24 cellular contexts compared by ENCODE assay signal in the genomic region with DNA sequence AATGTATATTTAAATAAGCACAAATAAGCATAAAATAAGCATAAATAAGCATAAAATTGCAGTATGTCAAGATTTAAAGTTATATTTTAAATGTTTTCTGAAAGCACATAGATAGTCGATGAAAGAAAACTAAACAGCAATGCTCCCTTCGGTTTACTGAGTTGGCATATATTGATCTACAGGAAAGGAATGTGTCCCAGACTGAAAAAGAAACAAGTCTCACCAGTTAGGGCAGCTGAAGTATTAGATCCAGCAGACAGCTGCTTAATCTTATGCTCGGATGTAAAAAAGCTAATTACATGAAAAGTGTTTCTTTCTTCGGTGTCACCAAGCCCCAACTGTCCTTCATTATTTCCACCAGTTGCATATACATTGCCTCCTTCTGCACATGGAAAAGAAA. TPM values are rescaled to one million over a fixed set of nuclear protein-coding genes. Genes with fewer than 3 reads are reported as not detected.
DNase-seq lines count a peak whose midpoint lies in the region; TF ChIP-seq lines count a peak whose summit lies in the region.
"Had no signal": no experiment of that assay in that cellular context is flagged by ENCODE, and none has a peak within 500 bp of the region (broad histone marks: within the 10 kb centered on the region; RNA-seq: fewer than 3 reads in every experiment).

No MANE protein-coding gene starts in this region.

- WGBS in smooth muscle cell (ENCODE audit: low lambda C conversion rate) = 80% methylated on average over 4 of the region's 4 CpGs

- H3K79me2 ChIP-seq in smooth muscle cell (ENCODE audit: low read depth) = no peaks in the 10 kb centered on the region

- no peak overlapping the region for H2AFZ ChIP-seq in smooth muscle cell (ENCODE audit: low read depth)

- H3K4me3 ChIP-seq in epithelial cell of esophagus (ENCODE audit: low read length) (no peak overlapping the region), neutrophil (ENCODE audit: low read depth in 1 of 2, low read length in 1 of 2) (no peak overlapping the region), smooth muscle cell (no peak overlapping the region)
- H3K4me3 ChIP-seq: SK-N-MC had no signal

- H3K4me1 Mint-ChIP-seq in type B pancreatic cell (ENCODE audit: unreplicated experiment) = no peaks in the 10 kb centered on the region
- H3K4me1 Mint-ChIP-seq: CD14-positive monocyte had no signal

- H3K36me3 ChIP-seq in neutrophil (peaks cover 12% of the 10 kb centered on the region), smooth muscle cell (ENCODE audit: low read depth) (no peaks in the 10 kb centered on the region)
- H3K36me3 ChIP-seq: BE2C had no signal

- H3K27me3 Mint-ChIP-seq in type B pancreatic cell = no peaks in the 10 kb centered on the region
- H3K27me3 Mint-ChIP-seq: CD8-positive, alpha-beta memory T cell had no signal

- no peaks in the 10 kb centered on the region for H3F3A ChIP-seq in smooth muscle cell (ENCODE audit: low read depth)

- peak; percentile 8 for DNase-seq in DMS 273 (lab: John Stamatoyannopoulos, UW; ENCODE audit: unreplicated experiment)
- no peak for DNase-seq in DMS 273 treated with DMSO at 0.1 percent for 48 hours (lab: John Stamatoyannopoulos, UW)
- peak; percentile 12 for DNase-seq in epithelial cell of esophagus (ENCODE audit: low read depth)
- no peak for DNase-seq in type B pancreatic cell (ENCODE audit: extremely low spot score, unreplicated experiment)
- no peak for DNase-seq in A172 (ENCODE audit: low spot score)
- no peak for DNase-seq in activated CD4-positive, alpha-beta T cell treated with anti-CD3 and anti-CD28 coated beads for 4 hours
- DNase-seq in smooth muscle cell (lab: John Stamatoyannopoulos, UW; ENCODE audit: unreplicated experiment) = no peak
- DNase-seq: ACHN; BE2C; Calu3; CD8-positive, alpha-beta memory T cell; H9; KG1; NCI-H1092 treated with DMSO at 0.1 percent for 48 hours; NCI-H1436; NCI-H187; NCI-H2171 treated with DMSO at 0.1 percent for 48 hours; NCI-H345; NCI-H510A treated with DMSO at 0.1 percent for 48 hours; SIG-M5 had no signal

- TF ChIP-seq CTCF in epithelial cell of esophagus (IDR thresholded peaks at IDR 0.05; ENCODE audit: insufficient read depth, low read depth, low read length, missing control alignments) (no peak), neutrophil (IDR thresholded peaks at IDR 0.05) (no peak), type B pancreatic cell (conservative IDR thresholded peaks at IDR 0.05) (no peak), smooth muscle cell (IDR thresholded peaks at IDR 0.05; ENCODE audit: borderline replicate concordance, insufficient read depth, poor library complexity, severe bottlenecking) (no peak)

- H4K20me1 ChIP-seq in smooth muscle cell (ENCODE audit: low read depth) = no peaks in the 10 kb centered on the region

- H3K27ac ChIP-seq in neutrophil (peak overlapping the region; percentile 36), smooth muscle cell (ENCODE audit: low read depth) (no peak overlapping the region)
- H3K27ac ChIP-seq: 22Rv1, SK-N-MC had no signal

- no peaks in the 10 kb centered on the region for H3K9me3 ChIP-seq in neutrophil
- no peaks in the 10 kb centered on the region for H3K9me3 ChIP-seq in smooth muscle cell (replicated peaks; ENCODE audit: low read depth)
- H3K9me3 ChIP-seq: BE2C had no signal

- no peaks in the 10 kb centered on the region for H3K9me3 Mint-ChIP-seq in type B pancreatic cell
- H3K9me3 Mint-ChIP-seq: CD14-positive monocyte; CD8-positive, alpha-beta memory T cell had no signal

- no peak overlapping the region for H3K9ac ChIP-seq in smooth muscle cell (ENCODE audit: low read depth)

- H3K4me2 ChIP-seq in smooth muscle cell = no peak overlapping the region

- H3K4me3 Mint-ChIP-seq in type B pancreatic cell = peak overlapping the region; percentile 24
- H3K4me3 Mint-ChIP-seq: CD14-positive monocyte; CD8-positive, alpha-beta memory T cell; H9 had no signal

- H3K36me3 Mint-ChIP-seq in type B pancreatic cell = peaks cover 3% of the 10 kb centered on the region

- no peaks in the 10 kb centered on the region for H3K4me1 ChIP-seq in neutrophil (ENCODE audit: control insufficient read depth in 1 of 2, insufficient read depth in 1 of 2, low read depth in 1 of 2, low read length in 1 of 2)
- H3K4me1 ChIP-seq in smooth muscle cell (ENCODE audit: low read depth) = no peaks in the 10 kb centered on the region
- H3K4me1 ChIP-seq: BE2C had no signal

- no peak overlapping the region for H3K27ac Mint-ChIP-seq in type B pancreatic cell
- H3K27ac Mint-ChIP-seq: CD14-positive monocyte; CD8-positive, alpha-beta memory T cell; H9 had no signal

- no peaks in the 10 kb centered on the region for H3K27me3 ChIP-seq in neutrophil
- H3K27me3 ChIP-seq in smooth muscle cell (ENCODE audit: low read depth) = no peaks in the 10 kb centered on the region
- H3K27me3 ChIP-seq: BE2C had no signal

RNA-seq across cellular contexts. Expression of a gene that starts 8.7 kb away (rescaled TPM):
- total RNA-seq in type B pancreatic cell (ENCODE audit: low replicate concordance) = 8.4 and 13.2 TPM in 2 replicates
- total RNA-seq in A172 (2014; rRNA removed; shearing (Covaris generic)) = 3.7 and 5.3 TPM in 2 replicates
- total RNA-seq in smooth muscle cell = 9.2 and 11.5 TPM in 2 replicates
- 2.1 and 2.4 TPM in 2 replicates for polyA plus RNA-seq in smooth muscle cell

RNA-seq across cellular contexts. Expression of a gene that starts 33.8 kb away (rescaled TPM):
- total RNA-seq in type B pancreatic cell (ENCODE audit: low replicate concordance) (3.2 and 12.9 TPM in 2 replicates), smooth muscle cell (not detected in 2 replicates)
- not detected in 2 replicates for total RNA-seq in A172 (2014; rRNA removed; shearing (Covaris generic))
- polyA plus RNA-seq in smooth muscle cell = not detected in 2 replicates
- total RNA-seq: Calu3, H9 had no signal
- polyA plus RNA-seq: CD14-positive monocyte; CD8-positive, alpha-beta memory T cell had no signal

Comparison
In these comparisons a context has a peak if more than half of its experiments do, and no peak if none do; other contexts are left out.
1. DNase-seq: peak in DMS 273 (single experiment) and epithelial cell of esophagus (single experiment); none in DMS 273 treated with DMSO at 0.1 percent for 48 hours (single experiment), type B pancreatic cell (single experiment), A172 (single experiment), activated CD4-positive, alpha-beta T cell treated with anti-CD3 and anti-CD28 coated beads for 4 hours (0 of 2) and smooth muscle cell (single experiment).